ENCODE assay signal across 9 cellular contexts in the genomic region with DNA sequence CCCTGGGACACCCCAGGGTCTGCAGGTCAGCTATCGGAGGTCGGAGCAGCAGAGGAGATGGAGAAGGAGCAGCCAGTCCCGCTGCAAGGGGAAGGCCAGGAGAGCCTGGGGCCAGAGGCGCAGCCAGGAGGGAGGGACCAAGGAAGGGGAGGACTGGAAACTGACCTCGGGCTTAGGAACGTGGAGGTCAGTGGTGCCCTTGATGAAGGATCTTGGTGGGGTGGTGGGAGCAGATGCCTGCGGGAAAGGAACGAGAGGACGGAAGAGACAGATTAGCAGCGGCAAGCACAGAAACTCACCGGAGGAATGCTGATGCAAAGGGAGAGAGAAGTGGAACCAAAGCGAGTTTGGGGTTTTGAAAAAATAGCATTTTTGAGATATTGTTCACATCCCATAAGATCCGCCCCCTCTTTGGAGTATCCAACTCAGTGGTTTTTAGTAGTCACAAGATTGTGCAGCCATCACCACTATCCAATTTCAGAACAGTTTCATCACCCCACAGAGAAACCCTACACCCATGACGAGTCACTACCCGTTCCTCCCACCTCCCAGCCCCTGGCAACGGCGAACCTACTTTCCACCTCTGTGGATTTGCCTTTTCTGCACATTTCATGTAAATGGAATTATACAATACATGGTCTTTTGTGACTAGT. TPM values are rescaled to one million over a fixed set of nuclear protein-coding genes. Genes with fewer than 3 reads are reported as not detected.
A peak's percentile ranks its signal among the peaks of the same experiment; 100 is the strongest.
DNase-seq lines count a peak whose midpoint lies in the region; ATAC-seq, FAIRE-seq and TF ChIP-seq lines count a peak whose summit lies in the region.
"Had no signal": no experiment of that assay in that cellular context is flagged by ENCODE, and none has a peak within 500 bp of the region (broad histone marks: within the 10 kb centered on the region; RNA-seq: fewer than 3 reads in every experiment).

No MANE protein-coding gene starts in this region.

- no peaks in the 10 kb centered on the region for H3K27me3 Mint-ChIP-seq in activated T-helper 1 cell treated with anti-CD3 and anti-CD28 coated beads, Interleukin-12 subunit alpha, Interleukin-12 subunit beta, Interleukin-2, Interleukin-4 antibody, amounts not matched to agents 30 ng/mL and 10 ng/mL and 1 ng/mL, durations not matched to agents 14 hours and 24 hours and 36 hours (ENCODE audit: insufficient read depth)
- no peaks in the 10 kb centered on the region for H3K27me3 Mint-ChIP-seq in T-cell

- 51 to 52% methylated on average over 17 of the region's 17 CpGs for WGBS in tibial nerve, 2 donors

- H3K27me3 ChIP-seq in keratinocyte (ENCODE audit: control insufficient read depth, extremely low read depth, insufficient read depth, low read length) (no peaks in the 10 kb centered on the region), tibial nerve (no peaks in the 10 kb centered on the region)

- POLR2A ChIA-PET in T-cell (lab: Charles Lee) = interaction anchor here in 1 of 2 donors (0.6 to 0.9 kb wide), 2 partner anchors 15 to 72 kb away, joined by 3 to 9 read pairs; no protein-coding TSS in a partner anchor

- peak in 1 of 2 donors; percentile 61 for TF ChIP-seq EP300 in tibial nerve (IDR thresholded peaks at IDR 0.05)

- peaks cover 3% of the 10 kb centered on the region for H3K9me3 ChIP-seq in keratinocyte (ENCODE audit: control insufficient read depth, low read depth, low read length)
- H3K9me3 ChIP-seq in tibial nerve = peaks cover 0 to 11% (median 1%) of the 10 kb centered on the region in 4 donors

- dilution Hi-C loops in keratinocyte (cut with MboI; ENCODE audit: extremely low pct_ligation_motif_present, low sequenced_read_pairs) = no loop called here

- H3K27ac Mint-ChIP-seq in activated T-helper 1 cell treated with anti-CD3 and anti-CD28 coated beads, Interleukin-12 subunit alpha, Interleukin-12 subunit beta, Interleukin-2, Interleukin-4 antibody, amounts not matched to agents 30 ng/mL and 10 ng/mL and 1 ng/mL, durations not matched to agents 14 hours and 24 hours and 36 hours = peak overlapping the region; percentile 78
- H3K27ac Mint-ChIP-seq in T-cell = no peak overlapping the region

- H3K9me1 ChIP-seq in keratinocyte (ENCODE audit: control insufficient read depth, extremely low read depth, insufficient read depth, low read length) = no peaks in the 10 kb centered on the region

- ATAC-seq in T-cell (replicated peaks in 1 of 4) = no peak

- no peak for TF ChIP-seq POLR2A in tibial nerve (IDR thresholded peaks at IDR 0.05)

- intact Hi-C loops in activated T-helper 1 cell treated with anti-CD3 and anti-CD28 coated beads, Interleukin-12 subunit alpha, Interleukin-12 subunit beta, Interleukin-2, Interleukin-4 antibody, amounts not matched to agents 30 ng/mL and 10 ng/mL and 1 ng/mL, durations not matched to agents 14 hours and 24 hours and 36 hours (cut with micrococcal nuclease) = loop anchor here (1.0 kb wide), 2 partner anchors 14 to 25 kb away; no protein-coding TSS in a partner anchor

- H3K9me3 Mint-ChIP-seq in activated T-helper 1 cell treated with anti-CD3 and anti-CD28 coated beads, Interleukin-12 subunit alpha, Interleukin-12 subunit beta, Interleukin-2, Interleukin-4 antibody, amounts not matched to agents 30 ng/mL and 10 ng/mL and 1 ng/mL, durations not matched to agents 14 hours and 24 hours and 36 hours = no peaks in the 10 kb centered on the region
- peaks cover 0 to 3% (median 0%) of the 10 kb centered on the region in 3 donors for H3K9me3 Mint-ChIP-seq in T-cell

- H3K4me2 ChIP-seq in keratinocyte (ENCODE audit: control insufficient read depth, extremely low read depth, insufficient read depth, low read depth, low read length) = no peak overlapping the region

- H2AFZ ChIP-seq in keratinocyte (ENCODE audit: control insufficient read depth, low read length) = no peak overlapping the region

- no peak for TF ChIP-seq CTCF in keratinocyte (optimal IDR thresholded peaks at IDR 0.05 in 1 of 3, IDR thresholded peaks at IDR 0.05 in 1 of 3, conservative IDR thresholded peaks at IDR 0.05 in 1 of 3; ENCODE audit: extremely low read depth in 1 of 3, insufficient read depth in 2 of 3, low read length in 3 of 3)
- no peak for TF ChIP-seq CTCF in tibial nerve (IDR thresholded peaks at IDR 0.05)

- H3K4me1 ChIP-seq in keratinocyte (ENCODE audit: control insufficient read depth, extremely low read depth, insufficient read depth, low read length) (peaks cover 5% of the 10 kb centered on the region), tibial nerve (peaks cover 0 to 29% (median 10%) of the 10 kb centered on the region in 4 donors)

- peak overlapping the region; percentile 32 for H3K4me3 Mint-ChIP-seq in activated T-helper 1 cell treated with anti-CD3 and anti-CD28 coated beads, Interleukin-12 subunit alpha, Interleukin-12 subunit beta, Interleukin-2, Interleukin-4 antibody, amounts not matched to agents 30 ng/mL and 10 ng/mL and 1 ng/mL, durations not matched to agents 14 hours and 24 hours and 36 hours
- H3K4me3 Mint-ChIP-seq in T-cell = no peak overlapping the region

- H3K79me2 ChIP-seq in keratinocyte (ENCODE audit: control insufficient read depth, insufficient read depth, low read length) = no peaks in the 10 kb centered on the region

- DNase-seq in activated effector memory CD4-positive, alpha-beta T cell treated with anti-CD3 and anti-CD28 coated beads, Interleukin-2, amount 50 U/mL, for 16 hours = peak; percentile 77
- DNase-seq in activated effector memory CD4-positive, alpha-beta T cell treated with Interleukin-2 at 50 U/mL for 16 hours = no peak
- DNase-seq in activated T-helper 1 cell treated with anti-CD3 and anti-CD28 coated beads, Interleukin-12 subunit alpha, Interleukin-12 subunit beta, Interleukin-2, Interleukin-4 antibody, amounts not matched to agents 30 ng/mL and 10 ng/mL and 1 ng/mL, durations not matched to agents 14 hours and 24 hours and 36 hours (ENCODE audit: low spot score) = no peak
- DNase-seq in keratinocyte (ENCODE audit: low read depth, low spot score) (no peak), tibial nerve (ENCODE audit: low spot score in 2 of 2) (peak in 1 of 2 donors; percentile 67), T-cell (no peak), NCI-H345 treated with DMSO at 0.1 percent for 48 hours (lab: John Stamatoyannopoulos, UW; ENCODE audit: unreplicated experiment) (no peak), NCI-H2227 treated with DMSO at 0.1 percent for 48 hours (lab: John Stamatoyannopoulos, UW) (no peak)

- CTCF ChIA-PET in T-cell (lab: Charles Lee) = interaction anchor here in 1 of 2 donors (0.9 kb wide), 2 partner anchors 29 to 77 kb away, joined by 3 to 4 read pairs; no protein-coding TSS in a partner anchor

- H3K36me3 Mint-ChIP-seq in activated T-helper 1 cell treated with anti-CD3 and anti-CD28 coated beads, Interleukin-12 subunit alpha, Interleukin-12 subunit beta, Interleukin-2, Interleukin-4 antibody, amounts not matched to agents 30 ng/mL and 10 ng/mL and 1 ng/mL, durations not matched to agents 14 hours and 24 hours and 36 hours (ENCODE audit: low read depth) = peaks cover 6% of the 10 kb centered on the region
- peaks cover 4% of the 10 kb centered on the region for H3K36me3 Mint-ChIP-seq in T-cell

- H3K4me1 Mint-ChIP-seq in activated T-helper 1 cell treated with anti-CD3 and anti-CD28 coated beads, Interleukin-12 subunit alpha, Interleukin-12 subunit beta, Interleukin-2, Interleukin-4 antibody, amounts not matched to agents 30 ng/mL and 10 ng/mL and 1 ng/mL, durations not matched to agents 14 hours and 24 hours and 36 hours (ENCODE audit: low read depth) = peaks cover 55% of the 10 kb centered on the region
- H3K4me1 Mint-ChIP-seq in T-cell = peaks cover 37 to 53% (median 38%) of the 10 kb centered on the region in 3 donors

- FAIRE-seq in keratinocyte (lab: Jason Lieb, UNC) = no peak
- FAIRE-seq: G401.6 had no signal

- no peak overlapping the region for H3K9ac ChIP-seq in keratinocyte (ENCODE audit: control insufficient read depth, extremely low read depth, insufficient read depth, low read length)

- H4K20me1 ChIP-seq in keratinocyte (ENCODE audit: control insufficient read depth, extremely low read depth, insufficient read depth, low read length) = no peaks in the 10 kb centered on the region

- no peaks in the 10 kb centered on the region for H3K36me3 ChIP-seq in keratinocyte (ENCODE audit: control insufficient read depth in 2 of 2, extremely low read depth in 1 of 2, insufficient read depth in 2 of 2, low read length in 2 of 2)
- peaks cover 0 to 9% (median 0%) of the 10 kb centered on the region in 3 donors for H3K36me3 ChIP-seq in tibial nerve

- H3K27ac ChIP-seq in keratinocyte (ENCODE audit: control insufficient read depth, insufficient read depth, low read length) (peak overlapping the region; percentile 2), tibial nerve (peak overlapping the region; percentile 40 to 91 (median 78))

- H3K4me3 ChIP-seq in keratinocyte (ENCODE audit: control insufficient read depth in 2 of 3, extremely low read depth in 1 of 3, insufficient read depth in 2 of 3, low read depth in 1 of 3, low read length in 3 of 3) = no peak overlapping the region
- peak overlapping the region in 2 of 4 donors; percentile 1 to 32 for H3K4me3 ChIP-seq in tibial nerve

RNA-seq across cellular contexts. Expression of a gene that starts 22.1 kb away (rescaled TPM):
- total RNA-seq in activated T-helper 1 cell treated with anti-CD3 and anti-CD28 coated beads, Interleukin-12 subunit alpha, Interleukin-12 subunit beta, Interleukin-2, Interleukin-4 antibody, amounts not matched to agents 30 ng/mL and 10 ng/mL and 1 ng/mL, durations not matched to agents 14 hours and 24 hours and 36 hours = 30.9 and 35.0 TPM in 2 replicates
- polyA plus RNA-seq in keratinocyte = 9.4 to 22.0 TPM (median 11.4 TPM) in 3 replicates
- 4.2 TPM for polyA plus RNA-seq in keratinocyte (2011; ENCODE audit: low read depth)
- 7.8 and 18.2 TPM in 2 replicates for polyA plus RNA-seq in keratinocyte (2011; cell fraction: cytosol; rRNA removed)
- polyA plus RNA-seq in keratinocyte (2011; cell fraction: nucleus; rRNA removed) = 20.9 and 25.8 TPM in 2 replicates
- polyA plus RNA-seq in keratinocyte (2012; ENCODE audit: low replicate concordance) = 8.8 and 15.1 TPM in 2 replicates
- polyA minus RNA-seq in keratinocyte = 7.9 to 16.5 TPM (median 14.5 TPM) in 3 replicates
- polyA minus RNA-seq in keratinocyte (2011; cell fraction: cytosol; rRNA and poly(A)+ RNA removed) = 42.6 TPM
- polyA minus RNA-seq in keratinocyte (2011; cell fraction: nucleus; rRNA and poly(A)+ RNA removed) = 16.8 and 22.4 TPM in 2 replicates
- total RNA-seq in tibial nerve (100 to 1,000 TPM in 2 of 4 donors, 10 to 100 TPM in 2; 52.2 to 119 (median 89.0) TPM), T-cell (10 to 100 TPM; 13.2 to 42.6 (median 34.5) TPM)

RNA-seq across cellular contexts. Expression of a gene that starts 27.7 kb away (rescaled TPM):
- 47.9 and 50.2 TPM in 2 replicates for total RNA-seq in activated T-helper 1 cell treated with anti-CD3 and anti-CD28 coated beads, Interleukin-12 subunit alpha, Interleukin-12 subunit beta, Interleukin-2, Interleukin-4 antibody, amounts not matched to agents 30 ng/mL and 10 ng/mL and 1 ng/mL, durations not matched to agents 14 hours and 24 hours and 36 hours
- 10.9 to 14.0 TPM (median 12.3 TPM) in 3 replicates for polyA plus RNA-seq in keratinocyte
- polyA plus RNA-seq in keratinocyte (2011; ENCODE audit: low read depth) = 2.4 TPM
- 14.3 TPM in 2 replicates for polyA plus RNA-seq in keratinocyte (2011; cell fraction: cytosol; rRNA removed)
- polyA plus RNA-seq in keratinocyte (2011; cell fraction: nucleus; rRNA removed) = 11.1 and 14.6 TPM in 2 replicates
- polyA plus RNA-seq in keratinocyte (2012; ENCODE audit: low replicate concordance) = 7.1 and 12.1 TPM in 2 replicates
- polyA minus RNA-seq in keratinocyte = 5.1 to 9.0 TPM (median 6.1 TPM) in 3 replicates
- 9.6 TPM for polyA minus RNA-seq in keratinocyte (2011; cell fraction: cytosol; rRNA and poly(A)+ RNA removed)
- 4.6 and 6.7 TPM in 2 replicates for polyA minus RNA-seq in keratinocyte (2011; cell fraction: nucleus; rRNA and poly(A)+ RNA removed)
- total RNA-seq in tibial nerve (10 to 100 TPM; 52.5 to 71.6 (median 56.7) TPM), T-cell (10 to 100 TPM; 25.1 to 38.7 (median 34.2) TPM)
